In genomic region chr1:13469343-13469742, GRCh38 we compare ENCODE assay signal across 12 cellular contexts. TPM values are rescaled to one million over a fixed set of nuclear protein-coding genes. Genes with fewer than 3 reads are reported as not detected.
A peak's percentile ranks its signal among the peaks of the same experiment; 100 is the strongest.
DNase-seq lines count a peak whose midpoint lies in the region; ATAC-seq and TF ChIP-seq lines count a peak whose summit lies in the region.
"Had no signal": no experiment of that assay in that cellular context is flagged by ENCODE, and none has a peak within 500 bp of the region (broad histone marks: within the 10 kb centered on the region; RNA-seq: fewer than 3 reads in every experiment).

No MANE protein-coding gene starts in this region.

- H3F3A ChIP-seq in PC-9 (ENCODE audit: insufficient read depth, low read depth): no peaks in the 10 kb centered on the region

- TF ChIP-seq CTCF in GM12875 (IDR thresholded peaks at IDR 0.05; ENCODE audit: borderline replicate concordance, insufficient read depth, low read depth, low read length): peak; percentile 26; the same call in 1 of the 2 replicates
- TF ChIP-seq CTCF in PC-9 (conservative IDR thresholded peaks at IDR 0.05): peak; percentile 24; the same call in 1 of the 2 replicates

- BruUV-seq in PC-9 (replicated peaks; lab: Mats Ljungman, UMichigan): no TSS peak

- no peaks in the 10 kb centered on the region for H4K20me1 ChIP-seq in PC-9 (ENCODE audit: insufficient read depth)

- peaks cover 17% of the 10 kb centered on the region for H3K27me3 ChIP-seq in PC-9 (ENCODE audit: insufficient read depth, low read depth)

- no peaks in the 10 kb centered on the region for H3K9me2 ChIP-seq in PC-9 (ENCODE audit: insufficient read depth)

- H2AFZ ChIP-seq in PC-9: no peak overlapping the region

- no peak overlapping the region for H3K4me3 ChIP-seq in GM12875 (ENCODE audit: low read depth, low read length)
- H3K4me3 ChIP-seq in PC-9: no peak overlapping the region

- POLR2A ChIA-PET in PC-9 (lab: Charles Lee; ENCODE audit: unreplicated experiment): no interaction called here

- ATAC-seq in left ventricle myocardium superior: peak; percentile 74

- H3K4me1 Mint-ChIP-seq in activated T-cell treated with anti-CD3 and anti-CD28 coated beads, Interleukin-2, amount 50 U/mL, for 24 hours (ENCODE audit: low read depth): no peaks in the 10 kb centered on the region

- intact Hi-C loops in PC-9 (cut with micrococcal nuclease; ENCODE audit: unreplicated experiment) (no loop called here), left ventricle myocardium superior (cut with micrococcal nuclease) (no loop called here)

- H3K27me3 Mint-ChIP-seq in activated T-cell treated with anti-CD3 and anti-CD28 coated beads, Interleukin-2, amount 50 U/mL, for 24 hours: no peaks in the 10 kb centered on the region

- H3K9me3 ChIP-seq in PC-9 (ENCODE audit: insufficient read depth, low read depth): no peaks in the 10 kb centered on the region

- H3K79me2 ChIP-seq in PC-9 (ENCODE audit: low read depth): no peaks in the 10 kb centered on the region

- H3K4me1 ChIP-seq in PC-9 (replicated peaks; ENCODE audit: insufficient read depth): no peaks in the 10 kb centered on the region

- H3K4me2 ChIP-seq in PC-9: no peak overlapping the region

- no peaks in the 10 kb centered on the region for H3K36me3 ChIP-seq in PC-9 (ENCODE audit: low read depth)

- H3K9me3 Mint-ChIP-seq in activated T-cell treated with anti-CD3 and anti-CD28 coated beads, Interleukin-2, amount 50 U/mL, for 24 hours: no peaks in the 10 kb centered on the region

- H3K4me3 Mint-ChIP-seq in activated T-cell treated with anti-CD3 and anti-CD28 coated beads, Interleukin-2, amount 50 U/mL, for 24 hours: no peak overlapping the region

- no peak overlapping the region for H3K27ac ChIP-seq in PC-9

- no peaks in the 10 kb centered on the region for H3K36me3 Mint-ChIP-seq in activated T-cell treated with anti-CD3 and anti-CD28 coated beads, Interleukin-2, amount 50 U/mL, for 24 hours (ENCODE audit: low read depth)

- no peak overlapping the region for H3K27ac Mint-ChIP-seq in activated T-cell treated with anti-CD3 and anti-CD28 coated beads, Interleukin-2, amount 50 U/mL, for 24 hours

- CTCF ChIA-PET in PC-9 (lab: Charles Lee): no interaction called here

- peak; percentile 15 for DNase-seq in Ammon's horn (ENCODE audit: low spot score)
- no peak for DNase-seq in PC-9
- peak; percentile 50 for DNase-seq in left ventricle myocardium superior
- no peak for DNase-seq in activated T-cell treated with anti-CD3 and anti-CD28 coated beads, Interleukin-2, amount 50 U/mL, for 24 hours
- DNase-seq in HK-2 (ENCODE audit: unreplicated experiment): no peak
- no peak for DNase-seq in activated naive CD4-positive, alpha-beta T cell (lab: John Stamatoyannopoulos, UW)
- DNase-seq in epidermal melanocyte (ENCODE audit: insufficient read length, low spot score): no peak
- DNase-seq: activated CD8-positive, alpha-beta memory T cell treated with anti-CD3 and anti-CD28 coated beads, Interleukin-2, amount 50 U/mL, for 4 hours; cerebellar nuclear complex; stimulated activated CD8-positive, alpha-beta memory T cell treated with anti-CD3 and anti-CD28 coated beads, Interleukin-4, amount 100 ng/mL, for 48 hours had no signal

RNA-seq across cellular contexts. Expression of gene LRRC38, which starts 44.5 kb away (rescaled TPM):
- not detected in 2 replicates for total RNA-seq in PC-9 (2021)
- 0.15 TPM for total RNA-seq in left ventricle myocardium superior
- total RNA-seq: posterior vena cava had no signal

RNA-seq across cellular contexts. Expression of gene PRAMEF20, which starts 59.1 kb away (rescaled TPM):
- total RNA-seq in PC-9 (2021) (not detected in 2 replicates), left ventricle myocardium superior (not detected)
- total RNA-seq: posterior vena cava had no signal

Comparison
In these comparisons a context has a peak if more than half of its experiments do, and no peak if none do; other contexts are left out.
1. DNase-seq: peak in Ammon's horn (single experiment) and left ventricle myocardium superior (single experiment); none in PC-9 (0 of 2), activated T-cell treated with anti-CD3 and anti-CD28 coated beads, Interleukin-2, amount 50 U/mL, for 24 hours (single experiment), HK-2 (single experiment), activated naive CD4-positive, alpha-beta T cell (0 of 4) and epidermal melanocyte (single experiment).